Comparison of ENCODE assay signal across 9 cellular contexts in genomic region chr2:188765522-188765921, GRCh38.
DNase-seq lines count a peak whose midpoint lies in the region; ATAC-seq lines count a peak whose summit lies in the region.
"Had no signal": no experiment of that assay in that cellular context is flagged by ENCODE, and none has a peak within 500 bp of the region (broad histone marks: within the 10 kb centered on the region; RNA-seq: fewer than 3 reads in every experiment).

No MANE protein-coding gene starts in this region.

- DNase-seq in DMS153 treated with DMSO at 0.1 percent for 48 hours (lab: John Stamatoyannopoulos, UW; ENCODE audit: unreplicated experiment) (peak; percentile 18), OCI-M1 (lab: John Stamatoyannopoulos, UW) (peak; percentile 62), iPS-NIHi11 (ENCODE audit: low spot score) (peak; percentile 25), NCI-H2227 (lab: John Stamatoyannopoulos, UW; ENCODE audit: unreplicated experiment) (no peak), SKM-1 (lab: John Stamatoyannopoulos, UW; ENCODE audit: unreplicated experiment) (no peak)
- no peak for DNase-seq in T-helper 2 cell treated with Interferon-gamma antibody and Interleukin-4, amounts not matched to agents 5 μg/mL and 100 μg/mL, for 36 hours (ENCODE audit: low spot score)

- no peaks in the 10 kb centered on the region for H3K27me3 Mint-ChIP-seq in T-helper 2 cell treated with Interferon-gamma antibody and Interleukin-4, amounts not matched to agents 5 μg/mL and 100 μg/mL, for 36 hours (ENCODE audit: low read depth)
- H3K27me3 Mint-ChIP-seq: brain had no signal

- no peak overlapping the region for H3K27ac Mint-ChIP-seq in T-helper 2 cell treated with Interferon-gamma antibody and Interleukin-4, amounts not matched to agents 5 μg/mL and 100 μg/mL, for 36 hours
- H3K27ac Mint-ChIP-seq: brain had no signal

- H3K9me3 Mint-ChIP-seq in T-helper 2 cell treated with Interferon-gamma antibody and Interleukin-4, amounts not matched to agents 5 μg/mL and 100 μg/mL, for 36 hours: no peaks in the 10 kb centered on the region
- H3K9me3 Mint-ChIP-seq: brain had no signal

- no peaks in the 10 kb centered on the region for H3K4me1 Mint-ChIP-seq in T-helper 2 cell treated with Interferon-gamma antibody and Interleukin-4, amounts not matched to agents 5 μg/mL and 100 μg/mL, for 36 hours (ENCODE audit: low read depth)
- H3K4me1 Mint-ChIP-seq: brain had no signal

- peak; percentile 51 for ATAC-seq in GM21390 (IDR thresholded peaks at IDR 0.05; ENCODE audit: unreplicated experiment)
- no peak for ATAC-seq in HG02885 (IDR thresholded peaks at IDR 0.05; ENCODE audit: poor library complexity, unreplicated experiment)

- H3K4me3 Mint-ChIP-seq in T-helper 2 cell treated with Interferon-gamma antibody and Interleukin-4, amounts not matched to agents 5 μg/mL and 100 μg/mL, for 36 hours: no peak overlapping the region
- H3K4me3 Mint-ChIP-seq: brain had no signal

- H3K36me3 Mint-ChIP-seq in T-helper 2 cell treated with Interferon-gamma antibody and Interleukin-4, amounts not matched to agents 5 μg/mL and 100 μg/mL, for 36 hours (ENCODE audit: low read depth): no peaks in the 10 kb centered on the region
- H3K36me3 Mint-ChIP-seq: brain had no signal

Comparison
In these comparisons a context has a peak if more than half of its experiments do, and no peak if none do; other contexts are left out.
1. DNase-seq: peak in DMS153 treated with DMSO at 0.1 percent for 48 hours (single experiment), OCI-M1 (single experiment) and iPS-NIHi11 (single experiment); none in NCI-H2227 (single experiment), SKM-1 (single experiment) and T-helper 2 cell treated with Interferon-gamma antibody and Interleukin-4, amounts not matched to agents 5 μg/mL and 100 μg/mL, for 36 hours (single experiment).